ENCODE assay signal across 8 cellular contexts in the genomic region with DNA sequence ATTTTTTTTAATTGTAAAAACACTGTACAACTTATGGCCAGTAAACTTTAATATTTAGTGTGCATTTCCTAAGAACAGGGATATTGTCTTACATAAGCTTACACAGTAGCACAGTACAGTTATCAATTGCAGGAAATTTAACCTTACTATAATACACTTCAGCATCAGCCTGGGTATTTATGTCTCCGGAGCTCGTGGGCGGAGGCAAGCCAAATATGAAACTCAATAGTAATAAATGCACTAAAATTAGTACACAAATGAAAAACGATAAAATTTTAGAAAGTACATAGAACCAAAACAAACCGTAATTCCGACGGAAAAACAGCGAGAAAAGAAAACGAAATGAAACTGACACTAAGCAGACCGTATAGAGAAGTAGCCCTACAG.
DNase-seq lines count a peak whose midpoint lies in the region; ATAC-seq and TF ChIP-seq lines count a peak whose summit lies in the region.

No MANE protein-coding gene starts in this region.

- no peak overlapping the region for H2AFZ ChIP-seq in HCT116 (ENCODE audit: low read depth, low read length, poor library complexity, severe bottlenecking)

- intact Hi-C loops in CD4-positive, alpha-beta T cell (cut with DNase I, micrococcal nuclease) = loop anchor here in 1 of 2 experiments (1.0 kb wide), 1 partner anchor 116 kb away; no protein-coding TSS in a partner anchor
- intact Hi-C loops in HCT116 (cut with micrococcal nuclease) = no loop called here

- H3K9me3 Mint-ChIP-seq in CD4-positive, alpha-beta T cell = no peaks in the 10 kb centered on the region
- H3K9me3 Mint-ChIP-seq in activated naive CD4-positive, alpha-beta T cell treated with anti-CD3 and anti-CD28 coated beads, Interleukin-2, amount 10 ng/mL, durations not matched to agents 7 days and 5 days = peaks cover 6% of the 10 kb centered on the region

- no peak for ATAC-seq in CD4-positive, alpha-beta T cell (ENCODE audit: poor library complexity)
- no peak for ATAC-seq in HCT116
- ATAC-seq in GM18868 (IDR thresholded peaks at IDR 0.05; ENCODE audit: unreplicated experiment) = no peak
- no peak for ATAC-seq in HG02759 (IDR thresholded peaks at IDR 0.05; ENCODE audit: unreplicated experiment)

- TF ChIP-seq CTCF in CD4-positive, alpha-beta T cell (IDR thresholded peaks at IDR 0.05) = no peak
- no peak for TF ChIP-seq CTCF in HCT116 (IDR thresholded peaks at IDR 0.05 in 2 of 3, conservative IDR thresholded peaks at IDR 0.05 in 1 of 3; ENCODE audit: borderline replicate concordance in 1 of 3, insufficient read depth in 1 of 3, low read depth in 2 of 3, low read length in 2 of 3)

- no TSS peak for BruUV-seq in HCT116 (replicated peaks; lab: Mats Ljungman, UMichigan)

- no peak for TF ChIP-seq RAD21 in HCT116 (IDR thresholded peaks at IDR 0.05; ENCODE audit: low read depth)

- POLR2A ChIA-PET in CD4-positive, alpha-beta T cell (lab: Charles Lee) = interaction anchor here (0.7 to 9.5 kb wide), 12 partner anchors 10 to 654 kb away, joined by 3 to 465 read pairs (median 64); a partner anchor contains a TSS
- POLR2A ChIA-PET in HCT116 (lab: Charles Lee) = no interaction called here

- TF ChIP-seq POLR2A in HCT116 (IDR thresholded peaks at IDR 0.05; ENCODE audit: borderline replicate concordance, extremely low read depth, insufficient read depth, insufficient read length) = no peak

- H3K4me3 ChIP-seq in HCT116 (replicated peaks in 1 of 2; ENCODE audit: low read depth in 1 of 2, low read length in 2 of 2) = no peak overlapping the region
- peak overlapping the region; percentile 36 to 46 for H3K4me3 ChIP-seq in muscle layer of duodenum (ENCODE audit: low read depth in 1 of 2, low read length in 2 of 2)

- no peak for DNase-seq in CD4-positive, alpha-beta T cell
- DNase-seq in HCT116 (ENCODE audit: low read depth, low spot score) = no peak
- no peak for DNase-seq in activated naive CD4-positive, alpha-beta T cell treated with anti-CD3 and anti-CD28 coated beads, Interleukin-2, amount 10 ng/mL, durations not matched to agents 7 days and 5 days
- no peak for DNase-seq in NCI-H1105 (lab: John Stamatoyannopoulos, UW)
- DNase-seq in T-helper 9 cell = no peak

- CTCF ChIA-PET in CD4-positive, alpha-beta T cell (lab: Charles Lee) = interaction anchor here (1.2 to 4.8 kb wide), 9 partner anchors 23 to 157 kb away, joined by 5 to 58 read pairs (median 10); no protein-coding TSS in a partner anchor
- CTCF ChIA-PET in HCT116 (lab: Charles Lee) = no interaction called here
- CTCF ChIA-PET in activated naive CD4-positive, alpha-beta T cell treated with anti-CD3 and anti-CD28 coated beads, Interleukin-2, amount 10 ng/mL, durations not matched to agents 7 days and 5 days (lab: Charles Lee) = interaction anchor here (0.9 to 7.6 kb wide), 7 partner anchors 10 to 91 kb away, joined by 3 to 63 read pairs (median 11); a partner anchor contains a TSS

- no peaks in the 10 kb centered on the region for H3K79me2 ChIP-seq in HCT116 (ENCODE audit: insufficient read depth, low read length)

- H3K9me3 ChIP-seq in CD4-positive, alpha-beta T cell (ENCODE audit: control insufficient read depth, low read length) = no peaks in the 10 kb centered on the region
- H3K9me3 ChIP-seq in HCT116 (ENCODE audit: control insufficient read depth in 1 of 2, insufficient read depth in 1 of 2, low read depth in 1 of 2, low read length in 2 of 2) (peaks cover 6 to 21% of the 10 kb centered on the region in 2 experiments; a peak in 2 of 4 replicates), muscle layer of duodenum (ENCODE audit: control insufficient read depth in 1 of 2, low read length in 2 of 2) (peaks cover 0 to 6% of the 10 kb centered on the region in 2 donors)

- H3K4me1 Mint-ChIP-seq in CD4-positive, alpha-beta T cell (ENCODE audit: low read depth) = peaks cover 36% of the 10 kb centered on the region
- peaks cover 47% of the 10 kb centered on the region for H3K4me1 Mint-ChIP-seq in activated naive CD4-positive, alpha-beta T cell treated with anti-CD3 and anti-CD28 coated beads, Interleukin-2, amount 10 ng/mL, durations not matched to agents 7 days and 5 days

- H3K4me1 ChIP-seq in HCT116 (ENCODE audit: control insufficient read depth in 1 of 2, insufficient read depth in 2 of 2, low read length in 2 of 2) (peaks cover 16 to 34% of the 10 kb centered on the region in 2 experiments), muscle layer of duodenum (ENCODE audit: control insufficient read depth in 1 of 2, insufficient read depth in 2 of 2, low read length in 2 of 2) (peaks cover 0 to 33% of the 10 kb centered on the region in 2 donors)

- RAD21 ChIA-PET in HCT116 (lab: Charles Lee; ENCODE audit: low non-redundant PET in 1 of 2, low total read pairs in 2 of 2, uncharacterized antibody in 2 of 2, unreplicated experiment in 2 of 2) = no interaction called here

- peaks cover 29% of the 10 kb centered on the region for H3K36me3 Mint-ChIP-seq in CD4-positive, alpha-beta T cell (ENCODE audit: low read depth)
- peaks cover 20% of the 10 kb centered on the region for H3K36me3 Mint-ChIP-seq in activated naive CD4-positive, alpha-beta T cell treated with anti-CD3 and anti-CD28 coated beads, Interleukin-2, amount 10 ng/mL, durations not matched to agents 7 days and 5 days

- no peak overlapping the region for H3K9ac ChIP-seq in HCT116 (ENCODE audit: low read length)

- H4K20me1 ChIP-seq in HCT116 (ENCODE audit: insufficient read depth) = no peaks in the 10 kb centered on the region

- no peaks in the 10 kb centered on the region for H3K27me3 ChIP-seq in CD4-positive, alpha-beta T cell (ENCODE audit: control insufficient read depth, insufficient read depth, low read length)
- H3K27me3 ChIP-seq in HCT116 (ENCODE audit: insufficient read depth, low read length) = no peaks in the 10 kb centered on the region
- peaks cover 46% of the 10 kb centered on the region for H3K27me3 ChIP-seq in muscle layer of duodenum (ENCODE audit: low read depth, low read length)

- peak overlapping the region; percentile 98 for H3K27ac ChIP-seq in CD4-positive, alpha-beta T cell (ENCODE audit: low read depth, low read length)
- H3K27ac ChIP-seq in HCT116 (ENCODE audit: low read depth, low read length) (peak overlapping the region; percentile 93), muscle layer of duodenum (ENCODE audit: low read length) (peak overlapping the region; percentile 89)

- H3K27ac Mint-ChIP-seq in CD4-positive, alpha-beta T cell = peak overlapping the region; percentile 99
- H3K27ac Mint-ChIP-seq in activated naive CD4-positive, alpha-beta T cell treated with anti-CD3 and anti-CD28 coated beads, Interleukin-2, amount 10 ng/mL, durations not matched to agents 7 days and 5 days = peak overlapping the region; percentile 100

- H3K36me3 ChIP-seq in HCT116 (ENCODE audit: control insufficient read depth in 1 of 2, insufficient read depth in 2 of 2, low read length in 2 of 2) (no peaks in the 10 kb centered on the region; a peak in 1 of 4 replicates), muscle layer of duodenum (ENCODE audit: control insufficient read depth in 1 of 2, insufficient read depth in 2 of 2, low read length in 2 of 2) (no peaks in the 10 kb centered on the region)

- H3K9me2 ChIP-seq in HCT116 (ENCODE audit: insufficient read depth) = no peaks in the 10 kb centered on the region

- peak overlapping the region; percentile 98 for H3K4me3 Mint-ChIP-seq in CD4-positive, alpha-beta T cell
- peak overlapping the region; percentile 96 for H3K4me3 Mint-ChIP-seq in activated naive CD4-positive, alpha-beta T cell treated with anti-CD3 and anti-CD28 coated beads, Interleukin-2, amount 10 ng/mL, durations not matched to agents 7 days and 5 days

- H3K4me2 ChIP-seq in HCT116 (ENCODE audit: low read length) = no peak overlapping the region

- H3K27me3 Mint-ChIP-seq in CD4-positive, alpha-beta T cell = no peaks in the 10 kb centered on the region
- peaks cover 18% of the 10 kb centered on the region for H3K27me3 Mint-ChIP-seq in activated naive CD4-positive, alpha-beta T cell treated with anti-CD3 and anti-CD28 coated beads, Interleukin-2, amount 10 ng/mL, durations not matched to agents 7 days and 5 days

TF ChIP-seq in HCT116, 20 proteins besides CTCF, POLR2A, EP300 and RAD21 (continues in another document):
- TF ChIP-seq ELF1 (IDR thresholded peaks at IDR 0.05; ENCODE audit: borderline replicate concordance, low read depth) (no peak), ZNF274 (IDR thresholded peaks at IDR 0.05; ENCODE audit: low read depth, low read length) (no peak), ZFX (IDR thresholded peaks at IDR 0.05) (no peak), CEBPB (IDR thresholded peaks at IDR 0.05; ENCODE audit: low read depth) (no peak), SRF (IDR thresholded peaks at IDR 0.05; ENCODE audit: low read depth) (no peak), EGR1 (IDR thresholded peaks at IDR 0.05; ENCODE audit: low read depth) (no peak), EZH2phosphoT487 (IDR thresholded peaks at IDR 0.05; ENCODE audit: borderline replicate concordance) (no peak), EZH2 (IDR thresholded peaks at IDR 0.05) (no peak), SIN3A (IDR thresholded peaks at IDR 0.05; ENCODE audit: low read depth) (no peak), POLR2AphosphoS5 (IDR thresholded peaks at IDR 0.05; ENCODE audit: low read depth, low read length) (no peak), CBX3 (IDR thresholded peaks at IDR 0.05; ENCODE audit: low read depth) (no peak)
- TF ChIP-seq, protein P1, sequence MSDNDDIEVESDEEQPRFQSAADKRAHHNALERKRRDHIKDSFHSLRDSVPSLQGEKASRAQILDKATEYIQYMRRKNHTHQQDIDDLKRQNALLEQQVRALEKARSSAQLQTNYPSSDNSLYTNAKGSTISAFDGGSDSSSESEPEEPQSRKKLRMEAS (IDR thresholded peaks at IDR 0.05) = no peak
- TF ChIP-seq, protein P2, sequence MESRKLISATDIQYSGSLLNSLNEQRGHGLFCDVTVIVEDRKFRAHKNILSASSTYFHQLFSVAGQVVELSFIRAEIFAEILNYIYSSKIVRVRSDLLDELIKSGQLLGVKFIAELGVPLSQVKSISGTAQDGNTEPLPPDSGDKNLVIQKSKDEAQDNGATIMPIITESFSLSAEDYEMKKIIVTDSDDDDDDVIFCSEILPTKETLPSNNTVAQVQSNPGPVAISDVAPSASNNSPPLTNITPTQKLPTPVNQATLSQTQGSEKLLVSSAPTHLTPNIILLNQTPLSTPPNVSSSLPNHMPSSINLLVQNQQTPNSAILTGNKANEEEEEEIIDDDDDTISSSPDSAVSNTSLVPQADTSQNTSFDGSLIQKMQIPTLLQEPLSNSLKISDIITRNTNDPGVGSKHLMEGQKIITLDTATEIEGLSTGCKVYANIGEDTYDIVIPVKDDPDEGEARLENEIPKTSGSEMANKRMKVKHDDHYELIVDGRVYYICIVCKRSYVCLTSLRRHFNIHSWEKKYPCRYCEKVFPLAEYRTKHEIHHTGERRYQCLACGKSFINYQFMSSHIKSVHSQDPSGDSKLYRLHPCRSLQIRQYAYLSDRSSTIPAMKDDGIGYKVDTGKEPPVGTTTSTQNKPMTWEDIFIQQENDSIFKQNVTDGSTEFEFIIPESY (IDR thresholded peaks at IDR 0.05; ENCODE audit: extremely low read depth, insufficient replicate concordance, low read length) = no peak

Comparison
In these comparisons a context has a peak if more than half of its experiments do, and no peak if none do; other contexts are left out.
1. H3K4me3 ChIP-seq: peak in muscle layer of duodenum (2 of 2); none in HCT116 (0 of 2).
2. Peak in every context shown above with its lines, with median percentiles within 50 percentile points of each other: H3K27ac ChIP-seq.